In the genomic region with DNA sequence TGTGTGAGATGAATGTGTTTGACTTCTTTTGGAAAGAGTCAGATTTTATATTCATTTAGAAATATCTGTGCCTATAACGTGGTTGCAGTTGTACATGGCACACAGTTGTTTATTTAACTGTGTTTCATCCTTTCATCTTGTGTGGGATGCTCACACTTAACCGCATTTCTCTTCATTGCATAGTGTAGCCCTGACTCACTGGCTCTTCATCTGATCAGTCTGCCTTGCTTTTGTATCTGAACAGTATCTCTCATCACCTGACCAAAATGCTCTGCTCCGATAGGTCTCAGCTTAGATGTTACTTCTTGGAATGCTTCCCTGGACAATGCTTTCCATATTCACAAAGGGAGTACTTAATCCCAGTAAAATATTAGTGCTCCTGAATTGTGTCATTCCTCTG, we compare ENCODE assay signal across 18 cellular contexts.
DNase-seq lines count a peak whose midpoint lies in the region; ATAC-seq, FAIRE-seq and TF ChIP-seq lines count a peak whose summit lies in the region.
"Had no signal": no experiment of that assay in that cellular context is flagged by ENCODE, and none has a peak within 500 bp of the region (broad histone marks: within the 10 kb centered on the region; RNA-seq: fewer than 3 reads in every experiment).

No MANE protein-coding gene starts in this region.

- no peaks in the 10 kb centered on the region for H3K36me3 Mint-ChIP-seq in stimulated activated effector memory CD8-positive, alpha-beta T cell treated with anti-CD3 and anti-CD28 coated beads, Interleukin-12 subunit alpha, Interleukin-12 subunit beta, amount 100 ng/mL, for 72 hours
- H3K36me3 Mint-ChIP-seq: brain; memory B cell; naive thymus-derived CD8-positive, alpha-beta T cell had no signal

- peaks cover 0 to 9% (median 0%) of the 10 kb centered on the region in 4 donors for H3K4me1 ChIP-seq in Peyer's patch

- no peak overlapping the region for H3K4me3 ChIP-seq in Peyer's patch

- no peaks in the 10 kb centered on the region for H3K27me3 ChIP-seq in Peyer's patch

- H3K4me1 Mint-ChIP-seq in stimulated activated effector memory CD8-positive, alpha-beta T cell treated with anti-CD3 and anti-CD28 coated beads, Interleukin-12 subunit alpha, Interleukin-12 subunit beta, amount 100 ng/mL, for 72 hours = no peaks in the 10 kb centered on the region
- H3K4me1 Mint-ChIP-seq: memory B cell; naive thymus-derived CD8-positive, alpha-beta T cell had no signal

- FAIRE-seq in H54 (lab: Jason Lieb, UNC) = no peak
- FAIRE-seq: HepG2 had no signal

- no peaks in the 10 kb centered on the region for H3K36me3 ChIP-seq in Peyer's patch

- TF ChIP-seq POLR2A in H54 (IDR thresholded peaks at IDR 0.05; ENCODE audit: low read depth, low read length) (no peak), Peyer's patch (IDR thresholded peaks at IDR 0.05) (no peak)

- peak; percentile 96 for ATAC-seq in SK-N-SH treated with all-trans-retinoic acid at 6 μM for 48 hours
- peak; percentile 24 for ATAC-seq in stimulated activated effector memory CD8-positive, alpha-beta T cell treated with anti-CD3 and anti-CD28 coated beads, Interleukin-12 subunit alpha, Interleukin-12 subunit beta, amount 100 ng/mL, for 72 hours
- ATAC-seq: HepG2; naive thymus-derived CD8-positive, alpha-beta T cell had no signal

- H3K9me3 Mint-ChIP-seq in stimulated activated effector memory CD8-positive, alpha-beta T cell treated with anti-CD3 and anti-CD28 coated beads, Interleukin-12 subunit alpha, Interleukin-12 subunit beta, amount 100 ng/mL, for 72 hours = no peaks in the 10 kb centered on the region

- no peak overlapping the region for H3K27ac ChIP-seq in Peyer's patch
- H3K27ac ChIP-seq: C4-2B had no signal

- no peak for TF ChIP-seq CTCF in Peyer's patch (IDR thresholded peaks at IDR 0.05)

- H3K27ac Mint-ChIP-seq in stimulated activated effector memory CD8-positive, alpha-beta T cell treated with anti-CD3 and anti-CD28 coated beads, Interleukin-12 subunit alpha, Interleukin-12 subunit beta, amount 100 ng/mL, for 72 hours = no peak overlapping the region
- H3K27ac Mint-ChIP-seq: memory B cell; naive thymus-derived CD8-positive, alpha-beta T cell had no signal

- no peaks in the 10 kb centered on the region for H3K9me3 ChIP-seq in Peyer's patch

- DNase-seq in H54 (ENCODE audit: insufficient read length, low spot score) = peak; percentile 2
- DNase-seq in fibroblast of the conjunctiva (ENCODE audit: low read depth) = peak; percentile 67
- no peak for DNase-seq in stimulated activated effector memory CD8-positive, alpha-beta T cell treated with anti-CD3 and anti-CD28 coated beads, Interleukin-12 subunit alpha, Interleukin-12 subunit beta, amount 100 ng/mL, for 72 hours (ENCODE audit: low spot score in 2 of 2)
- no peak for DNase-seq in Peyer's patch
- DNase-seq in retina = no peak
- no peak for DNase-seq in GM19238 (ENCODE audit: insufficient read length, low spot score)
- DNase-seq: activated CD4-positive, alpha-beta T cell treated with anti-CD3 and anti-CD28 coated beads for 4 hours; activated gamma-delta T cell treated with Interleukin-2 at 50 U/mL for 16 hours; dermis blood vessel endothelial cell; DMS79; head of caudate nucleus; naive thymus-derived CD8-positive, alpha-beta T cell; NCI-H187 had no signal

- H3K4me3 Mint-ChIP-seq in stimulated activated effector memory CD8-positive, alpha-beta T cell treated with anti-CD3 and anti-CD28 coated beads, Interleukin-12 subunit alpha, Interleukin-12 subunit beta, amount 100 ng/mL, for 72 hours = no peak overlapping the region
- H3K4me3 Mint-ChIP-seq: brain; memory B cell; naive thymus-derived CD8-positive, alpha-beta T cell had no signal

TF ChIP-seq in SK-N-SH treated with all-trans-retinoic acid at 6 μM for 48 hours, 23 proteins besides CTCF, POLR2A, EP300 and RAD21:
- no peak for TF ChIP-seq PPARA (CRISPR knock-in tag; IDR thresholded peaks at IDR 0.05; ENCODE audit: borderline replicate concordance)
- 0 out of 2 replicates have a peak, but pooled peaks have one; percentile 11 for TF ChIP-seq ISL1 (CRISPR knock-in tag; IDR thresholded peaks at IDR 0.05)

Comparison
In these comparisons a context has a peak if more than half of its experiments do, and no peak if none do; other contexts are left out.
1. DNase-seq: peak in H54 (single experiment) and fibroblast of the conjunctiva (single experiment); none in stimulated activated effector memory CD8-positive, alpha-beta T cell treated with anti-CD3 and anti-CD28 coated beads, Interleukin-12 subunit alpha, Interleukin-12 subunit beta, amount 100 ng/mL, for 72 hours (0 of 2), Peyer's patch (0 of 3), retina (single experiment) and GM19238 (single experiment).